Comparison of ENCODE assay signal across 11 cellular contexts in the genomic region with DNA sequence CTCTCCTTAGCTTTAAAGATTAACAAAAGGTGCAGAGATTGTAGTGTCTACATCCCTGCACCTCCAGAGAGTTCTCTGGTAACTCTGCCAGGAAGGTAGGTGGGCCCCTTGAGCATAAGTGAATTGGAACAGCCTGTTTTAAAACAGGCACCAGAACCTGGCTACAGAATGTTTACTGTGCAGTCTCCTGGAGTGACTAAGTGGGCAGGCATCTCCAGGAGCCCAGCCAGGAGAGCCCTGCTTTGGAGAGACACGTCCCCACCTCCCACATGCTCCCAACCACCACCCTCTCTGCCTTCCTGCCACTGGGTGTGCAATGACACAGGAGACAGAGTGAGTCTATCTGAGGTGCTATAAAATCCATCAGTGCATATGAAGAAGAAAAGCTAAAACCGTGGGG.
DNase-seq lines count a peak whose midpoint lies in the region; ATAC-seq and TF ChIP-seq lines count a peak whose summit lies in the region.
"Had no signal": no experiment of that assay in that cellular context is flagged by ENCODE, and none has a peak within 500 bp of the region (broad histone marks: within the 10 kb centered on the region; RNA-seq: fewer than 3 reads in every experiment).

No MANE protein-coding gene starts in this region.

- peak; percentile 63 for DNase-seq in ELF-1 (ENCODE audit: low read depth, low spot score)
- peak; percentile 47 for DNase-seq in NCI-H446 treated with DMSO at 0.1 percent for 48 hours (lab: John Stamatoyannopoulos, UW)
- DNase-seq in fibroblast of mammary gland (ENCODE audit: low read depth) = peak; percentile 10
- DNase-seq in occipital lobe (lab: John Stamatoyannopoulos, UW) = peak; percentile 82
- no peak for DNase-seq in NCI-H510A treated with DMSO at 0.1 percent for 48 hours (lab: John Stamatoyannopoulos, UW)
- DNase-seq in EL = no peak
- no peak for DNase-seq in transverse colon
- DNase-seq: activated gamma-delta T cell treated with Interleukin-2 at 50 U/mL for 16 hours, NCI-H1105 treated with DMSO at 0.1 percent for 48 hours had no signal

- TF ChIP-seq POLR2A in transverse colon (IDR thresholded peaks at IDR 0.05) = no peak

- TF ChIP-seq EP300 in transverse colon (IDR thresholded peaks at IDR 0.05; ENCODE audit: low read depth) = no peak

- ATAC-seq in GM21528 (IDR thresholded peaks at IDR 0.05; ENCODE audit: low FRiP score, unreplicated experiment) = no peak

- H3K4me3 ChIP-seq in fibroblast of mammary gland (ENCODE audit: control insufficient read depth, low read depth, low read length) = no peak overlapping the region
- H3K4me3 ChIP-seq in transverse colon = no peak overlapping the region
- H3K4me3 ChIP-seq: thoracic aorta had no signal

- no peaks in the 10 kb centered on the region for H3K4me1 ChIP-seq in transverse colon

- 31% methylated on average over 2 of the region's 2 CpGs; no CpG with 5 or more reads in 1 of the 2 donors for WGBS in transverse colon (ENCODE audit: low coverage in 1 of 2), 2 donors

- intact Hi-C loops in transverse colon (cut with DNase I; ENCODE audit: low total_unique reads) = no loop called here

- no peaks in the 10 kb centered on the region for H3K36me3 ChIP-seq in transverse colon
- H3K36me3 ChIP-seq: thoracic aorta had no signal

- H3K27me3 ChIP-seq in transverse colon = no peaks in the 10 kb centered on the region

- no peaks in the 10 kb centered on the region for H3K9me3 ChIP-seq in transverse colon
- H3K9me3 ChIP-seq: thoracic aorta had no signal

- in situ Hi-C loops in transverse colon (cut with MboI; ENCODE audit: low pct_ligation_motif_present in 1 of 4, low pct_unique_long_range_greater_than_20kb in 1 of 4, low sequenced_read_pairs in 3 of 4) = no loop called here

- H3K27ac ChIP-seq in transverse colon = no peak overlapping the region
- H3K27ac ChIP-seq: thoracic aorta had no signal

- TF ChIP-seq CTCF in fibroblast of mammary gland (conservative IDR thresholded peaks at IDR 0.05; ENCODE audit: control insufficient read depth, insufficient read depth, low read depth, low read length) = no peak
- TF ChIP-seq CTCF in transverse colon (IDR thresholded peaks at IDR 0.05) = no peak

Comparison
In these comparisons a context has a peak if more than half of its experiments do, and no peak if none do; other contexts are left out.
1. DNase-seq: peak in ELF-1 (single experiment), NCI-H446 treated with DMSO at 0.1 percent for 48 hours (single experiment), fibroblast of mammary gland (single experiment) and occipital lobe (single experiment); none in NCI-H510A treated with DMSO at 0.1 percent for 48 hours (single experiment), EL (single experiment) and transverse colon (single experiment).